ENCODE assay signal across 11 cellular contexts in the genomic region with DNA sequence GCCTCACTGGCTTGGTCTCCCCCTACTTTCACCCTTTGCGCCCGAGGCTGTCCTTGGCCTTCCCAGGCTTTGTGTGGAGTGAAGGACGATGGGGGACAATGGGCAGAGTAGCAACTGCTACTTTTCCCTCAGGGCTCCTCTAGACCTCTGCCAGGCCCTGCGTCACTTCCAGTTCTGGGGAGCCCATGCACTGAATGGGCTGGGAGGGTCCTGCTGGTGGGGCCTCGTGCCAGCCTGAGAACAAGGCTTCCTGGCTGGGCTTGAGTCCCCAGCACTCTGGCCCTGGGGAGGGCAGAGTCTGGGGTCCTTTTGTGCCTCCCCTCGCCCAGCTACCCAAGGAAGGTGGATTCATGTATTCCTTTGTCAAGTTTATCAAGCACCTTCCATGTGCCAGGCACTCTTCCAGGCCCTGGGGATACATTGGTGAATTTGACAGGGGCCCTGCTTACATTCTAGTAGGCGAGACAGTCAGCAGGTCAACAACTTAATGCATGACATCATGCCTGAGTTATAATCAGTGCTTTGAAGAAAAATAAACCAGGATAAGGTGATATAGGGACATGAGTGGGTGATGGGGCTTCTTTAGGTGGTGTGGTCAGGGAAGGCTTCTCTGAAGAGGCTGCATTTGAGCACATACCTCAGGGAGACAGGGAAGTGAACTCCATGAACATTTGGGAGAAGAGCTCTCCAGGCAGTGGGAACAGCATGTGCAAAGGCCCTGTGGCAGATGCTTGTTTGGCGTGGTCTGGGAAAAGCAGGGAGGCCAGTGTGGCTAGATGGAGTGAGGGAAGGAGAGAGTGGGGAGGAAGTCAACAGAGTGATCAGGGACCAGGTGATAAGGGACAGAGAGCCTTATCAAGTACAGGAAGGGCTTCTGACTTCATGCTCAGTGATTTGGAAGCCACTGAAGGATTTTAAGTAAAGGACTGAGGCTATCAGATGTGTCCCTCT. TPM values are rescaled to one million over a fixed set of nuclear protein-coding genes. Genes with fewer than 3 reads are reported as not detected.
A peak's percentile ranks its signal among the peaks of the same experiment; 100 is the strongest.
DNase-seq lines count a peak whose midpoint lies in the region; TF ChIP-seq lines count a peak whose summit lies in the region.
"Had no signal": no experiment of that assay in that cellular context is flagged by ENCODE, and none has a peak within 500 bp of the region (broad histone marks: within the 10 kb centered on the region; RNA-seq: fewer than 3 reads in every experiment).

No MANE protein-coding gene starts in this region.

- H3K27me3 Mint-ChIP-seq in IgD-negative memory B cell (peaks cover 32% of the 10 kb centered on the region), brain (no peaks in the 10 kb centered on the region)

- no peak overlapping the region for H3K27ac ChIP-seq in mesenchymal stem cell (ENCODE audit: low read length, poor library complexity, severe bottlenecking)
- peak overlapping the region; percentile 60 to 91 (median 80) for H3K27ac ChIP-seq in thyroid gland

- no peak overlapping the region for H4K8ac ChIP-seq in mesenchymal stem cell (ENCODE audit: low read length)

- H3K9me3 ChIP-seq in mesenchymal stem cell (ENCODE audit: control insufficient read depth, low read length) (no peaks in the 10 kb centered on the region), thyroid gland (no peaks in the 10 kb centered on the region)

- no peak overlapping the region for H3K23ac ChIP-seq in mesenchymal stem cell (ENCODE audit: low read length in 2 of 2)

- peak overlapping the region; percentile 12 for H2AK5ac ChIP-seq in mesenchymal stem cell (ENCODE audit: low read length, severe bottlenecking)

- H3K9me3 Mint-ChIP-seq in IgD-negative memory B cell (peaks cover 0 to 2% (median 0%) of the 10 kb centered on the region in 3 donors), brain (no peaks in the 10 kb centered on the region)
- H3K9me3 Mint-ChIP-seq: activated T-helper 2 cell treated with anti-CD3 and anti-CD28 coated beads, Interferon-gamma antibody, Interleukin-2, Interleukin-4, amounts not matched to agents 10 μg/mL and 5 μg/mL and 100 μg/mL, durations not matched to agents 14 hours and 24 hours and 36 hours had no signal

- H3K36me3 Mint-ChIP-seq in IgD-negative memory B cell (peaks cover 2% of the 10 kb centered on the region), brain (peaks cover 16% of the 10 kb centered on the region)

- no peak overlapping the region for H2BK5ac ChIP-seq in mesenchymal stem cell (ENCODE audit: low read depth, low read length, poor library complexity, severe bottlenecking)

- peaks cover 80% of the 10 kb centered on the region for H3K4me1 ChIP-seq in mesenchymal stem cell (ENCODE audit: control insufficient read depth, insufficient read depth, low read depth, low read length)
- H3K4me1 ChIP-seq in thyroid gland, result peaks cover 96 to 100% of the 10 kb centered on the region in 2 donors

- H3K18ac ChIP-seq in mesenchymal stem cell (ENCODE audit: low read depth in 1 of 2, low read length in 2 of 2), result peak overlapping the region; percentile 65 to 86

- peak overlapping the region; percentile 97 for H2BK15ac ChIP-seq in mesenchymal stem cell (ENCODE audit: low read depth, poor library complexity, severe bottlenecking)

- TF ChIP-seq CTCF in brain (conservative IDR thresholded peaks at IDR 0.05), result no peak
- TF ChIP-seq CTCF in thyroid gland (IDR thresholded peaks at IDR 0.05), result no peak

- no peak overlapping the region for H3K4me3 ChIP-seq in mesenchymal stem cell (ENCODE audit: insufficient read depth in 1 of 2, low read depth in 1 of 2, low read length in 2 of 2)
- H3K4me3 ChIP-seq in thyroid gland (replicated peaks in 1 of 3), result no peak overlapping the region

- intact Hi-C loops in thyroid gland (cut with DNase I), result no loop called here

- H2AFZ ChIP-seq in mesenchymal stem cell (ENCODE audit: low read depth, low read length), result no peak overlapping the region

- peak overlapping the region; percentile 46 for H3K9ac ChIP-seq in mesenchymal stem cell (ENCODE audit: low read length)

- peak overlapping the region; percentile 19 for H2BK120ac ChIP-seq in mesenchymal stem cell (ENCODE audit: low read depth, low read length)

- peaks cover 19 to 30% of the 10 kb centered on the region in 2 experiments for H3K36me3 ChIP-seq in mesenchymal stem cell (ENCODE audit: control insufficient read depth in 1 of 2, insufficient read depth in 2 of 2, low read depth in 1 of 2, low read length in 2 of 2)
- H3K36me3 ChIP-seq in thyroid gland, result no peaks in the 10 kb centered on the region

- H3K4me3 Mint-ChIP-seq in IgD-negative memory B cell (peak overlapping the region in 1 of 4 donors; percentile 14), brain (peak overlapping the region in 3 of 5 experiments; percentile 21 to 51 (median 43))

- H4K91ac ChIP-seq in mesenchymal stem cell (ENCODE audit: low read length), result peak overlapping the region; percentile 29

- no peaks in the 10 kb centered on the region for H3K79me1 ChIP-seq in mesenchymal stem cell (replicated peaks; ENCODE audit: low read length, poor library complexity, severe bottlenecking)

- peak overlapping the region in 1 of 2 experiments; percentile 82 for H2BK12ac ChIP-seq in mesenchymal stem cell (ENCODE audit: low read length in 2 of 2)

- peak overlapping the region; percentile 12 to 59 (median 21) for H3K27ac Mint-ChIP-seq in IgD-negative memory B cell
- peak overlapping the region; percentile 23 to 97 (median 91) for H3K27ac Mint-ChIP-seq in brain
- H3K27ac Mint-ChIP-seq: activated T-helper 2 cell treated with anti-CD3 and anti-CD28 coated beads, Interferon-gamma antibody, Interleukin-2, Interleukin-4, amounts not matched to agents 10 μg/mL and 5 μg/mL and 100 μg/mL, durations not matched to agents 14 hours and 24 hours and 36 hours had no signal

- DNase-seq in mesenchymal stem cell (no peak), thyroid gland (no peak), DMS79 treated with DMSO at 0.1 percent for 48 hours (lab: John Stamatoyannopoulos, UW) (no peak), Ammon's horn (ENCODE audit: low spot score) (no peak), amniotic stem cell (lab: John Stamatoyannopoulos, UW) (no peak), medulla oblongata (ENCODE audit: extremely low spot score) (no peak)
- DNase-seq: NCI-H2029, SW 1271 had no signal

- H3K27me3 ChIP-seq in mesenchymal stem cell (ENCODE audit: control insufficient read depth in 1 of 2, insufficient read depth in 1 of 2, low read length in 2 of 2) (no peaks in the 10 kb centered on the region), thyroid gland (no peaks in the 10 kb centered on the region)

- H3K4me2 ChIP-seq in mesenchymal stem cell (ENCODE audit: low read length, poor library complexity, severe bottlenecking), result no peak overlapping the region

- H3K4me1 Mint-ChIP-seq in IgD-negative memory B cell, result peaks cover 25 to 41% (median 30%) of the 10 kb centered on the region in 3 donors
- peaks cover 88% of the 10 kb centered on the region for H3K4me1 Mint-ChIP-seq in brain

- WGBS in mesenchymal stem cell, result 89% methylated on average over 8 of the region's 8 CpGs
- 83 to 91% methylated on average over 4 to 8 of the region's 8 CpGs for WGBS in thyroid gland, 2 donors

- peak overlapping the region in 1 of 2 experiments; percentile 70 for H3K4ac ChIP-seq in mesenchymal stem cell (ENCODE audit: low read depth in 1 of 2, low read length in 2 of 2)

- H3K14ac ChIP-seq in mesenchymal stem cell (ENCODE audit: low read length in 2 of 2), result peak overlapping the region in 1 of 2 experiments; percentile 72

- TF ChIP-seq POLR2A in thyroid gland (IDR thresholded peaks at IDR 0.05), result no peak

RNA-seq across cellular contexts. Expression of gene ZMIZ1, which starts 14.1 kb away (rescaled TPM):
- polyA plus RNA-seq in IgD-negative memory B cell (4.6 TPM), brain (ENCODE audit: insufficient read depth, low read depth, low replicate concordance) (90.5 TPM)
- 36.4 TPM for polyA plus RNA-seq in mesenchymal stem cell (2013, experiment 1 of 2)
- 35.8 TPM for polyA plus RNA-seq in mesenchymal stem cell (2013, experiment 2 of 2)
- total RNA-seq in thyroid gland, result 100 to 1,000 TPM in 2 of 4 donors, 10 to 100 TPM in 2; 59.9 to 128 (median 94.4) TPM

Comparison
In these comparisons a context has a peak if more than half of its experiments do, and no peak if none do; other contexts are left out.
1. RNA of gene ZMIZ1, which starts 14.1 kb away (polyA plus RNA-seq): 90.5 TPM in brain (single experiment); 4.6 TPM in IgD-negative memory B cell (single experiment); every median in the first group is over 10 times any median in the second.